In genomic region chr1:116508984-116509980, GRCh38 we compare ENCODE assay signal across 8 cellular contexts.
DNase-seq lines count a peak whose midpoint lies in the region; ATAC-seq and TF ChIP-seq lines count a peak whose summit lies in the region.

No MANE protein-coding gene starts in this region.

- TF ChIP-seq CTCF in GM10248 (IDR thresholded peaks at IDR 0.05; ENCODE audit: control extremely low read depth, extremely low read depth, low read depth, missing control alignments), result no peak
- no peak for TF ChIP-seq CTCF in Peyer's patch (IDR thresholded peaks at IDR 0.05)
- TF ChIP-seq CTCF in coronary artery (IDR thresholded peaks at IDR 0.05), result no peak
- TF ChIP-seq CTCF in spleen (IDR thresholded peaks at IDR 0.05 in 8 of 11, conservative IDR thresholded peaks at IDR 0.05 in 3 of 11), result no peak

- no peaks in the 10 kb centered on the region for H3K9me3 ChIP-seq in Peyer's patch
- no peaks in the 10 kb centered on the region for H3K9me3 ChIP-seq in spleen

- DNase-seq in GM10248 (ENCODE audit: extremely low spot score) (peak; percentile 42), Peyer's patch (peak in 1 of 3 donors; percentile 82), coronary artery (ENCODE audit: low spot score) (no peak), spleen (no peak), NCI-H2171 (lab: John Stamatoyannopoulos, UW) (no peak), NCI-H2029 treated with DMSO at 0.1 percent for 48 hours (lab: John Stamatoyannopoulos, UW) (no peak)

- ATAC-seq in HG02759 (IDR thresholded peaks at IDR 0.05; ENCODE audit: unreplicated experiment), result peak; percentile 43
- ATAC-seq in HG03175 (IDR thresholded peaks at IDR 0.05; ENCODE audit: unreplicated experiment), result no peak

- no peaks in the 10 kb centered on the region for H3K36me3 ChIP-seq in Peyer's patch
- peaks cover 0 to 12% (median 0%) of the 10 kb centered on the region in 6 donors for H3K36me3 ChIP-seq in spleen

- CTCF ChIA-PET in GM10248 (lab: Yijun Ruan, JAX), result interaction anchor here (1.5 to 3.0 kb wide), 3 partner anchors 9 to 12 kb away, joined by 4 to 17 read pairs (median 11); no protein-coding TSS in a partner anchor

- TF ChIP-seq POLR2A in Peyer's patch (IDR thresholded peaks at IDR 0.05), result no peak
- TF ChIP-seq POLR2A in spleen (IDR thresholded peaks at IDR 0.05), result no peak

- peak overlapping the region in 3 of 4 donors; percentile 42 to 91 (median 80) for H3K27ac ChIP-seq in Peyer's patch
- peak overlapping the region; percentile 17 to 77 for H3K27ac ChIP-seq in coronary artery
- H3K27ac ChIP-seq in spleen, result peak overlapping the region in 7 of 8 donors; percentile 46 to 95 (median 77)

- POLR2A ChIA-PET in GM10248 (lab: Yijun Ruan, JAX), result no interaction called here

- H3K4me3 ChIP-seq in Peyer's patch (no peak overlapping the region), coronary artery (no peak overlapping the region), spleen (peak overlapping the region in 1 of 8 donors; percentile 17)

- H3K4me1 ChIP-seq in Peyer's patch, result peaks cover 4 to 14% (median 11%) of the 10 kb centered on the region in 4 donors
- peaks cover 4 to 93% (median 41%) of the 10 kb centered on the region in 6 donors for H3K4me1 ChIP-seq in spleen

- WGBS in spleen, 5 donors, result 55 to 78% (median 66%) methylated on average over 3 of the region's 3 CpGs

- intact Hi-C loops in spleen (cut with DNase I; ENCODE audit: low total_unique reads), result no loop called here

- H3K27me3 ChIP-seq in Peyer's patch, result no peaks in the 10 kb centered on the region
- H3K27me3 ChIP-seq in spleen (replicated peaks in 1 of 7), result no peaks in the 10 kb centered on the region
